Comparison of ENCODE assay signal across 1 cellular context in genomic region chr6:5827061-5828037, GRCh38.
TF ChIP-seq lines count a peak whose summit lies in the region.

No MANE protein-coding gene starts in this region.

TF ChIP-seq in HepG2, 621 proteins besides CTCF, POLR2A, EP300 and RAD21 (continued from another document):
- no peak for TF ChIP-seq MLXIP (CRISPR knock-in tag; IDR thresholded peaks at IDR 0.05; ENCODE audit: borderline replicate concordance)
- TF ChIP-seq ZNF607 (CRISPR knock-in tag; IDR thresholded peaks at IDR 0.05; ENCODE audit: borderline replicate concordance): no peak
- TF ChIP-seq CEBPB (IDR thresholded peaks at IDR 0.05; ENCODE audit: borderline replicate concordance, low read depth, low read length): peak; percentile 28; the same call in 1 of the 2 replicates
- 0 out of 2 replicates have a peak, but pooled peaks have one; percentile 18 for TF ChIP-seq CEBPG (CRISPR knock-in tag; IDR thresholded peaks at IDR 0.05)
- TF ChIP-seq CBX1 (IDR thresholded peaks at IDR 0.05; ENCODE audit: low read depth): no peak
